ENCODE assay signal across 8 cellular contexts in genomic region chr11:45917623-45918330, GRCh38. TPM values are rescaled to one million over a fixed set of nuclear protein-coding genes. Genes with fewer than 3 reads are reported as not detected.
A peak's percentile ranks its signal among the peaks of the same experiment; 100 is the strongest.
DNase-seq lines count a peak whose midpoint lies in the region; ATAC-seq, FAIRE-seq and TF ChIP-seq lines count a peak whose summit lies in the region.

PEX16 (minus strand) TSS chr11:45917877; CDS start chr11:45917811, 66 bp downstream.

- ATAC-seq in HG03432 (IDR thresholded peaks at IDR 0.05; ENCODE audit: unreplicated experiment) = peak; percentile 90

- H3K27ac ChIP-seq in kidney (ENCODE audit: low read depth in 2 of 2, low read length in 2 of 2) = peak within 1 kb of the TSS; percentile 79 to 87

- peak; percentile 89 for TF ChIP-seq POLR2A in GM19099 (IDR thresholded peaks at IDR 0.05; ENCODE audit: extremely low read depth, insufficient read length, low read depth)

- H3K4me1 ChIP-seq in kidney (ENCODE audit: control insufficient read depth in 1 of 2, insufficient read depth in 1 of 2, low read depth in 1 of 2, low read length in 2 of 2) = peaks cover 3 to 28% of the 10 kb centered on the region in 2 donors

- peak within 1 kb of the TSS; percentile 85 to 95 for H3K9ac ChIP-seq in kidney (ENCODE audit: low read length in 2 of 2)

- H3K36me3 ChIP-seq in kidney (ENCODE audit: control insufficient read depth in 1 of 2, insufficient read depth in 2 of 2, low read length in 2 of 2) = peaks cover 10 to 28% of the 10 kb centered on the region in 2 donors

- intact Hi-C loops in kidney (cut with DNase I) = no loop called here

- FAIRE-seq in kidney (lab: Jason Lieb, UNC) = peak; percentile 61

- DNase-seq in AG20443 (ENCODE audit: low spot score) (peak; percentile 99), NCI-H510A (lab: John Stamatoyannopoulos, UW) (peak; percentile 79), cerebellum (ENCODE audit: low spot score) (peak; percentile 98), kidney (peak; percentile 99)
- peak; percentile 94 for DNase-seq in activated CD4-positive, alpha-beta T cell treated with anti-CD3 and anti-CD28 coated beads for 1 hour
- DNase-seq in stimulated activated CD4-positive, alpha-beta T cell treated with anti-CD3 and anti-CD28 coated beads, Interleukin-15, amount 100 ng/mL, for 24 hours = peak; percentile 97

- peak within 1 kb of the TSS; percentile 79 to 98 for H3K4me3 ChIP-seq in kidney (ENCODE audit: low read length in 2 of 2)

- H3K9me3 ChIP-seq in kidney (ENCODE audit: control insufficient read depth in 1 of 2, low read length in 2 of 2) = no peaks in the 10 kb centered on the region

- no peak for TF ChIP-seq CTCF in kidney (IDR thresholded peaks at IDR 0.05; ENCODE audit: borderline replicate concordance, extremely low read depth, insufficient read depth)

RNA-seq across cellular contexts. Expression of gene PEX16, which starts in this region (rescaled TPM):
- 18.4 TPM for total RNA-seq in cerebellum
- total RNA-seq in kidney = 38.4 TPM
- 46.0 TPM for polyA plus RNA-seq in kidney (ENCODE audit: insufficient read depth, low read depth, low replicate concordance)

Comparison
In these comparisons a context has a peak if more than half of its experiments do, and no peak if none do; other contexts are left out.
1. Peak in every context shown above with its lines: DNase-seq, ATAC-seq, H3K4me3 ChIP-seq and H3K27ac ChIP-seq.